Comparison of ENCODE assay signal across 1 cellular context in the genomic region with DNA sequence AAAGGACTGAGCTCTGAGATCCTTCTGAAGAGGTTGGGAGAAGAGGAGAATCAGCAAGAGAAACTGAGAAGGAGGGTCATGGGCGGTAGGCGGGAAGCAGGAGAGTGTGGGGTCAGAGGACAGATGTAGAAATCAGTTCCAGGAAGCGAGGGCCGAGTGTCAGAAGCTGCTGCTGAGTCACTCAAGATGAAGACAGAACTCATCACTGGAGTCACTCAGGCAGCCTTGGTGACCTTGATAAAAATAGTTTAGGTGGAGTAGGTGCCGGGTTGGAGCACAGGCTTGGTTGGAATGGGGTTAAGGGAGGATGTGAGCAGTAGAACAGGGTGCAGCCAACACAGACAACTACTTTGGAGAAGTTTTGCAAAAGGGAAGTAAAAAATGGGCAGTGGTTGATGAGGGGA.
TF ChIP-seq lines count a peak whose summit lies in the region.

No MANE protein-coding gene starts in this region.

TF ChIP-seq in K562, 482 proteins besides CTCF, POLR2A, EP300 and RAD21 (continued from another document):
- TF ChIP-seq, protein P1, sequence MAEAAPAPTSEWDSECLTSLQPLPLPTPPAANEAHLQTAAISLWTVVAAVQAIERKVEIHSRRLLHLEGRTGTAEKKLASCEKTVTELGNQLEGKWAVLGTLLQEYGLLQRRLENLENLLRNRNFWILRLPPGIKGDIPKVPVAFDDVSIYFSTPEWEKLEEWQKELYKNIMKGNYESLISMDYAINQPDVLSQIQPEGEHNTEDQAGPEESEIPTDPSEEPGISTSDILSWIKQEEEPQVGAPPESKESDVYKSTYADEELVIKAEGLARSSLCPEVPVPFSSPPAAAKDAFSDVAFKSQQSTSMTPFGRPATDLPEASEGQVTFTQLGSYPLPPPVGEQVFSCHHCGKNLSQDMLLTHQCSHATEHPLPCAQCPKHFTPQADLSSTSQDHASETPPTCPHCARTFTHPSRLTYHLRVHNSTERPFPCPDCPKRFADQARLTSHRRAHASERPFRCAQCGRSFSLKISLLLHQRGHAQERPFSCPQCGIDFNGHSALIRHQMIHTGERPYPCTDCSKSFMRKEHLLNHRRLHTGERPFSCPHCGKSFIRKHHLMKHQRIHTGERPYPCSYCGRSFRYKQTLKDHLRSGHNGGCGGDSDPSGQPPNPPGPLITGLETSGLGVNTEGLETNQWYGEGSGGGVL (CRISPR knock-in tag; IDR thresholded peaks at IDR 0.05): no peak
- TF ChIP-seq HIVEP1 (CRISPR knock-in tag; IDR thresholded peaks at IDR 0.05): no peak
- 0 out of 2 replicates have a peak, but pooled peaks have one; percentile 34 for TF ChIP-seq BHLHE40 (IDR thresholded peaks at IDR 0.05; ENCODE audit: low read length)
- no peak for TF ChIP-seq SIN3B (IDR thresholded peaks at IDR 0.05; ENCODE audit: low read depth)
- TF ChIP-seq FOS (IDR thresholded peaks at IDR 0.05; ENCODE audit: extremely low read depth, insufficient read length): peak; percentile 39
- no peak for TF ChIP-seq SPI1 (IDR thresholded peaks at IDR 0.05; ENCODE audit: borderline replicate concordance, low read depth, low read length)
- no peak for TF ChIP-seq DACH1 (IDR thresholded peaks at IDR 0.05; ENCODE audit: partially characterized antibody)
- no peak for TF ChIP-seq ERF (CRISPR knock-in tag; IDR thresholded peaks at IDR 0.05)
- TF ChIP-seq HSF4 (CRISPR knock-in tag; IDR thresholded peaks at IDR 0.05; ENCODE audit: borderline replicate concordance): no peak
- TF ChIP-seq, protein P2, sequence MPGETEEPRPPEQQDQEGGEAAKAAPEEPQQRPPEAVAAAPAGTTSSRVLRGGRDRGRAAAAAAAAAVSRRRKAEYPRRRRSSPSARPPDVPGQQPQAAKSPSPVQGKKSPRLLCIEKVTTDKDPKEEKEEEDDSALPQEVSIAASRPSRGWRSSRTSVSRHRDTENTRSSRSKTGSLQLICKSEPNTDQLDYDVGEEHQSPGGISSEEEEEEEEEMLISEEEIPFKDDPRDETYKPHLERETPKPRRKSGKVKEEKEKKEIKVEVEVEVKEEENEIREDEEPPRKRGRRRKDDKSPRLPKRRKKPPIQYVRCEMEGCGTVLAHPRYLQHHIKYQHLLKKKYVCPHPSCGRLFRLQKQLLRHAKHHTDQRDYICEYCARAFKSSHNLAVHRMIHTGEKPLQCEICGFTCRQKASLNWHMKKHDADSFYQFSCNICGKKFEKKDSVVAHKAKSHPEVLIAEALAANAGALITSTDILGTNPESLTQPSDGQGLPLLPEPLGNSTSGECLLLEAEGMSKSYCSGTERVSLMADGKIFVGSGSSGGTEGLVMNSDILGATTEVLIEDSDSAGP (CRISPR knock-in tag; IDR thresholded peaks at IDR 0.05): no peak
- no peak for TF ChIP-seq PHB (CRISPR knock-in tag; IDR thresholded peaks at IDR 0.05)
- TF ChIP-seq ZNF551 (CRISPR knock-in tag; IDR thresholded peaks at IDR 0.05): no peak
- no peak for TF ChIP-seq MCM3 (IDR thresholded peaks at IDR 0.05)
- peak; percentile 41 for TF ChIP-seq HDAC3 (IDR thresholded peaks at IDR 0.05; ENCODE audit: borderline replicate concordance, partially characterized antibody)
- 0 out of 2 replicates have a peak, but pooled peaks have one; percentile 27 for TF ChIP-seq GABPA (tag; conservative IDR thresholded peaks at IDR 0.05; ENCODE audit: low read depth)
- TF ChIP-seq, protein P3, sequence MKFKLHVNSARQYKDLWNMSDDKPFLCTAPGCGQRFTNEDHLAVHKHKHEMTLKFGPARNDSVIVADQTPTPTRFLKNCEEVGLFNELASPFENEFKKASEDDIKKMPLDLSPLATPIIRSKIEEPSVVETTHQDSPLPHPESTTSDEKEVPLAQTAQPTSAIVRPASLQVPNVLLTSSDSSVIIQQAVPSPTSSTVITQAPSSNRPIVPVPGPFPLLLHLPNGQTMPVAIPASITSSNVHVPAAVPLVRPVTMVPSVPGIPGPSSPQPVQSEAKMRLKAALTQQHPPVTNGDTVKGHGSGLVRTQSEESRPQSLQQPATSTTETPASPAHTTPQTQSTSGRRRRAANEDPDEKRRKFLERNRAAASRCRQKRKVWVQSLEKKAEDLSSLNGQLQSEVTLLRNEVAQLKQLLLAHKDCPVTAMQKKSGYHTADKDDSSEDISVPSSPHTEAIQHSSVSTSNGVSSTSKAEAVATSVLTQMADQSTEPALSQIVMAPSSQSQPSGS (CRISPR knock-in tag; IDR thresholded peaks at IDR 0.05): no peak
- TF ChIP-seq ZNF146 (CRISPR knock-in tag; IDR thresholded peaks at IDR 0.05; ENCODE audit: unreplicated experiment): no peak
- TF ChIP-seq PTTG1 (tag; IDR thresholded peaks at IDR 0.05; ENCODE audit: low read depth): no peak
- TF ChIP-seq RNF2 (IDR thresholded peaks at IDR 0.05): peak; percentile 54; the same call in 1 of the 2 replicates
- TF ChIP-seq, protein P4, sequence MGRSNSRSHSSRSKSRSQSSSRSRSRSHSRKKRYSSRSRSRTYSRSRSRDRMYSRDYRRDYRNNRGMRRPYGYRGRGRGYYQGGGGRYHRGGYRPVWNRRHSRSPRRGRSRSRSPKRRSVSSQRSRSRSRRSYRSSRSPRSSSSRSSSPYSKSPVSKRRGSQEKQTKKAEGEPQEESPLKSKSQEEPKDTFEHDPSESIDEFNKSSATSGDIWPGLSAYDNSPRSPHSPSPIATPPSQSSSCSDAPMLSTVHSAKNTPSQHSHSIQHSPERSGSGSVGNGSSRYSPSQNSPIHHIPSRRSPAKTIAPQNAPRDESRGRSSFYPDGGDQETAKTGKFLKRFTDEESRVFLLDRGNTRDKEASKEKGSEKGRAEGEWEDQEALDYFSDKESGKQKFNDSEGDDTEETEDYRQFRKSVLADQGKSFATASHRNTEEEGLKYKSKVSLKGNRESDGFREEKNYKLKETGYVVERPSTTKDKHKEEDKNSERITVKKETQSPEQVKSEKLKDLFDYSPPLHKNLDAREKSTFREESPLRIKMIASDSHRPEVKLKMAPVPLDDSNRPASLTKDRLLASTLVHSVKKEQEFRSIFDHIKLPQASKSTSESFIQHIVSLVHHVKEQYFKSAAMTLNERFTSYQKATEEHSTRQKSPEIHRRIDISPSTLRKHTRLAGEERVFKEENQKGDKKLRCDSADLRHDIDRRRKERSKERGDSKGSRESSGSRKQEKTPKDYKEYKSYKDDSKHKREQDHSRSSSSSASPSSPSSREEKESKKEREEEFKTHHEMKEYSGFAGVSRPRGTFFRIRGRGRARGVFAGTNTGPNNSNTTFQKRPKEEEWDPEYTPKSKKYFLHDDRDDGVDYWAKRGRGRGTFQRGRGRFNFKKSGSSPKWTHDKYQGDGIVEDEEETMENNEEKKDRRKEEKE (IDR thresholded peaks at IDR 0.05; ENCODE audit: borderline replicate concordance in 1 of 2, control insufficient read depth in 1 of 2, low read depth in 2 of 2, low read length in 1 of 2): no peak
- peak; percentile 53 for TF ChIP-seq RBBP5 (IDR thresholded peaks at IDR 0.05; ENCODE audit: borderline replicate concordance, insufficient read depth, low read length, poor library complexity, severe bottlenecking)
- peak; percentile 79 for TF ChIP-seq STAT5A (IDR thresholded peaks at IDR 0.05; ENCODE audit: borderline replicate concordance, low read length)
- no peak for TF ChIP-seq HNRNPUL1 (IDR thresholded peaks at IDR 0.05; ENCODE audit: low read length)
- no peak for TF ChIP-seq ZNF3 (CRISPR knock-in tag; IDR thresholded peaks at IDR 0.05)
- TF ChIP-seq, protein P5, sequence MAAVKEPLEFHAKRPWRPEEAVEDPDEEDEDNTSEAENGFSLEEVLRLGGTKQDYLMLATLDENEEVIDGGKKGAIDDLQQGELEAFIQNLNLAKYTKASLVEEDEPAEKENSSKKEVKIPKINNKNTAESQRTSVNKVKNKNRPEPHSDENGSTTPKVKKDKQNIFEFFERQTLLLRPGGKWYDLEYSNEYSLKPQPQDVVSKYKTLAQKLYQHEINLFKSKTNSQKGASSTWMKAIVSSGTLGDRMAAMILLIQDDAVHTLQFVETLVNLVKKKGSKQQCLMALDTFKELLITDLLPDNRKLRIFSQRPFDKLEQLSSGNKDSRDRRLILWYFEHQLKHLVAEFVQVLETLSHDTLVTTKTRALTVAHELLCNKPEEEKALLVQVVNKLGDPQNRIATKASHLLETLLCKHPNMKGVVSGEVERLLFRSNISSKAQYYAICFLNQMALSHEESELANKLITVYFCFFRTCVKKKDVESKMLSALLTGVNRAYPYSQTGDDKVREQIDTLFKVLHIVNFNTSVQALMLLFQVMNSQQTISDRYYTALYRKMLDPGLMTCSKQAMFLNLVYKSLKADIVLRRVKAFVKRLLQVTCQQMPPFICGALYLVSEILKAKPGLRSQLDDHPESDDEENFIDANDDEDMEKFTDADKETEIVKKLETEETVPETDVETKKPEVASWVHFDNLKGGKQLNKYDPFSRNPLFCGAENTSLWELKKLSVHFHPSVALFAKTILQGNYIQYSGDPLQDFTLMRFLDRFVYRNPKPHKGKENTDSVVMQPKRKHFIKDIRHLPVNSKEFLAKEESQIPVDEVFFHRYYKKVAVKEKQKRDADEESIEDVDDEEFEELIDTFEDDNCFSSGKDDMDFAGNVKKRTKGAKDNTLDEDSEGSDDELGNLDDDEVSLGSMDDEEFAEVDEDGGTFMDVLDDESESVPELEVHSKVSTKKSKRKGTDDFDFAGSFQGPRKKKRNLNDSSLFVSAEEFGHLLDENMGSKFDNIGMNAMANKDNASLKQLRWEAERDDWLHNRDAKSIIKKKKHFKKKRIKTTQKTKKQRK (IDR thresholded peaks at IDR 0.05; ENCODE audit: borderline replicate concordance, low read depth, low read length): no peak
- TF ChIP-seq SRF (CRISPR knock-in tag; IDR thresholded peaks at IDR 0.05): no peak
- TF ChIP-seq, protein P6, sequence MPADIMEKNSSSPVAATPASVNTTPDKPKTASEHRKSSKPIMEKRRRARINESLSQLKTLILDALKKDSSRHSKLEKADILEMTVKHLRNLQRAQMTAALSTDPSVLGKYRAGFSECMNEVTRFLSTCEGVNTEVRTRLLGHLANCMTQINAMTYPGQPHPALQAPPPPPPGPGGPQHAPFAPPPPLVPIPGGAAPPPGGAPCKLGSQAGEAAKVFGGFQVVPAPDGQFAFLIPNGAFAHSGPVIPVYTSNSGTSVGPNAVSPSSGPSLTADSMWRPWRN (IDR thresholded peaks at IDR 0.05; ENCODE audit: low read depth): peak; percentile 42; the same call in 1 of the 2 replicates
- peak; percentile 61; the same call in 1 of the 2 replicates for TF ChIP-seq TRIM28 (IDR thresholded peaks at IDR 0.05)
- TF ChIP-seq ATF7 (IDR thresholded peaks at IDR 0.05): peak; percentile 68
- peak; percentile 41; the same call in 1 of the 2 replicates for TF ChIP-seq MYNN (IDR thresholded peaks at IDR 0.05)
- no peak for TF ChIP-seq MYNN (CRISPR knock-in tag; IDR thresholded peaks at IDR 0.05)
- TF ChIP-seq, protein P7, sequence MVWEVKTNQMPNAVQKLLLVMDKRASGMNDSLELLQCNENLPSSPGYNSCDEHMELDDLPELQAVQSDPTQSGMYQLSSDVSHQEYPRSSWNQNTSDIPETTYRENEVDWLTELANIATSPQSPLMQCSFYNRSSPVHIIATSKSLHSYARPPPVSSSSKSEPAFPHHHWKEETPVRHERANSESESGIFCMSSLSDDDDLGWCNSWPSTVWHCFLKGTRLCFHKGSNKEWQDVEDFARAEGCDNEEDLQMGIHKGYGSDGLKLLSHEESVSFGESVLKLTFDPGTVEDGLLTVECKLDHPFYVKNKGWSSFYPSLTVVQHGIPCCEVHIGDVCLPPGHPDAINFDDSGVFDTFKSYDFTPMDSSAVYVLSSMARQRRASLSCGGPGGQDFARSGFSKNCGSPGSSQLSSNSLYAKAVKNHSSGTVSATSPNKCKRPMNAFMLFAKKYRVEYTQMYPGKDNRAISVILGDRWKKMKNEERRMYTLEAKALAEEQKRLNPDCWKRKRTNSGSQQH (CRISPR knock-in tag; IDR thresholded peaks at IDR 0.05): no peak
- no peak for TF ChIP-seq KLF13 (tag; IDR thresholded peaks at IDR 0.05; ENCODE audit: borderline replicate concordance, low read depth)
- TF ChIP-seq, protein P8, sequence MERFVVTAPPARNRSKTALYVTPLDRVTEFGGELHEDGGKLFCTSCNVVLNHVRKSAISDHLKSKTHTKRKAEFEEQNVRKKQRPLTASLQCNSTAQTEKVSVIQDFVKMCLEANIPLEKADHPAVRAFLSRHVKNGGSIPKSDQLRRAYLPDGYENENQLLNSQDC (CRISPR knock-in tag; IDR thresholded peaks at IDR 0.05): no peak
- TF ChIP-seq, protein P9, sequence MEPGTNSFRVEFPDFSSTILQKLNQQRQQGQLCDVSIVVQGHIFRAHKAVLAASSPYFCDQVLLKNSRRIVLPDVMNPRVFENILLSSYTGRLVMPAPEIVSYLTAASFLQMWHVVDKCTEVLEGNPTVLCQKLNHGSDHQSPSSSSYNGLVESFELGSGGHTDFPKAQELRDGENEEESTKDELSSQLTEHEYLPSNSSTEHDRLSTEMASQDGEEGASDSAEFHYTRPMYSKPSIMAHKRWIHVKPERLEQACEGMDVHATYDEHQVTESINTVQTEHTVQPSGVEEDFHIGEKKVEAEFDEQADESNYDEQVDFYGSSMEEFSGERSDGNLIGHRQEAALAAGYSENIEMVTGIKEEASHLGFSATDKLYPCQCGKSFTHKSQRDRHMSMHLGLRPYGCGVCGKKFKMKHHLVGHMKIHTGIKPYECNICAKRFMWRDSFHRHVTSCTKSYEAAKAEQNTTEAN (CRISPR knock-in tag; IDR thresholded peaks at IDR 0.05): no peak
- TF ChIP-seq POLR3G (IDR thresholded peaks at IDR 0.05; ENCODE audit: extremely low read depth, insufficient read length, insufficient replicate concordance): no peak
- no peak for TF ChIP-seq PRMT5 (CRISPR knock-in tag; IDR thresholded peaks at IDR 0.05)
- TF ChIP-seq THRAP3 (IDR thresholded peaks at IDR 0.05; ENCODE audit: borderline replicate concordance): no peak
- TF ChIP-seq ZNF445 (CRISPR knock-in tag; IDR thresholded peaks at IDR 0.05; ENCODE audit: low read depth): no peak
- TF ChIP-seq ZNF830 (CRISPR knock-in tag; IDR thresholded peaks at IDR 0.05): no peak
- no peak for TF ChIP-seq HMG20A (CRISPR knock-in tag; conservative IDR thresholded peaks at IDR 0.05)
- no peak for TF ChIP-seq ZNF75A (CRISPR knock-in tag; IDR thresholded peaks at IDR 0.05)
- peak; percentile 90 for TF ChIP-seq EHMT2 (IDR thresholded peaks at IDR 0.05)
- no peak for TF ChIP-seq ASH1L (IDR thresholded peaks at IDR 0.05; ENCODE audit: borderline replicate concordance, low read depth, partially characterized antibody)
- TF ChIP-seq, protein P10, sequence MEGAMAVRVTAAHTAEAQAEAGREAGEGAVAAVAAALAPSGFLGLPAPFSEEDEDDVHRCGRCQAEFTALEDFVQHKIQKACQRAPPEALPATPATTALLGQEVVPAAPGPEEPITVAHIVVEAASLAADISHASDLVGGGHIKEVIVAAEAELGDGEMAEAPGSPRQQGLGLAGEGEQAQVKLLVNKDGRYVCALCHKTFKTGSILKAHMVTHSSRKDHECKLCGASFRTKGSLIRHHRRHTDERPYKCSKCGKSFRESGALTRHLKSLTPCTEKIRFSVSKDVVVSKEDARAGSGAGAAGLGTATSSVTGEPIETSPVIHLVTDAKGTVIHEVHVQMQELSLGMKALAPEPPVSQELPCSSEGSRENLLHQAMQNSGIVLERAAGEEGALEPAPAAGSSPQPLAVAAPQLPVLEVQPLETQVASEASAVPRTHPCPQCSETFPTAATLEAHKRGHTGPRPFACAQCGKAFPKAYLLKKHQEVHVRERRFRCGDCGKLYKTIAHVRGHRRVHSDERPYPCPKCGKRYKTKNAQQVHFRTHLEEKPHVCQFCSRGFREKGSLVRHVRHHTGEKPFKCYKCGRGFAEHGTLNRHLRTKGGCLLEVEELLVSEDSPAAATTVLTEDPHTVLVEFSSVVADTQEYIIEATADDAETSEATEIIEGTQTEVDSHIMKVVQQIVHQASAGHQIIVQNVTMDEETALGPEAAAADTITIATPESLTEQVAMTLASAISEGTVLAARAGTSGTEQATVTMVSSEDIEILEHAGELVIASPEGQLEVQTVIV (CRISPR knock-in tag; IDR thresholded peaks at IDR 0.05; ENCODE audit: borderline replicate concordance): no peak
